Comparison of ENCODE assay signal across 30 cellular contexts in the genomic region with DNA sequence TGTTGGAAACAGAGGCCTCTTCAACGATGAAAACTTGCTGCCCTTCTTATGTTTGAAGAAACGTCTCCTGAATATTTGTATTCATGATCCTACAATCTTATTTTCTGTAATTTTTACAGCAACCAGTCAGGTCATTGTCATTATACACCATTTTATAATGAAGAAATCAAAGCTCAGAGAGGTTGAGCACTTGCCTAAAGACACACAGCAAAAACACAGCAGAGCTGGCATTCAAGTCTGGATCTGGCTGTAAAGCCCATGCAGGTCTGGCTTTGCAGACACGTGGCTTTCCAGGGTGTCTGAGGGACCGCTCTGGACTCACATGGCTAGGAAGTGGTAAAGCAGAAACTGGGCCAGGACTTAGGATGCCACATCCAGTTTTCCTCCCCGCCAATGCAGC. TPM values are rescaled to one million over a fixed set of nuclear protein-coding genes. Genes with fewer than 3 reads are reported as not detected.
"Had no signal": no experiment of that assay in that cellular context is flagged by ENCODE, and none has a peak within 500 bp of the region (broad histone marks: within the 10 kb centered on the region; RNA-seq: fewer than 3 reads in every experiment).

No MANE protein-coding gene starts in this region.

- FAIRE-seq: frontal cortex had no signal

- H3K9me3 ChIP-seq: ascending aorta, breast epithelium, heart left ventricle had no signal

- H3K4me1 ChIP-seq: ascending aorta, breast epithelium had no signal

- H3K4me3 ChIP-seq: ascending aorta, breast epithelium, cardiac muscle cell, coronary artery, dorsolateral prefrontal cortex, heart left ventricle had no signal

- H3K36me3 ChIP-seq: ascending aorta, breast epithelium, cardiac muscle cell, heart left ventricle had no signal

- ATAC-seq: activated CD4-positive, alpha-beta T cell treated with anti-CD3 and anti-CD28 coated beads for 36 hours; activated CD8-positive, alpha-beta memory T cell treated with anti-CD3 and anti-CD28 coated beads, Interleukin-2, amount 10 ng/mL, durations not matched to agents 7 days and 5 days; activated CD8-positive, alpha-beta T cell treated with anti-CD3 and anti-CD28 coated beads, Interleukin-2, amount 10 ng/mL, durations not matched to agents 7 days and 5 days; activated naive CD4-positive, alpha-beta T cell treated with anti-CD3 and anti-CD28 coated beads, Interleukin-2, amount 50 U/mL, for 72 hours; activated T-cell treated with anti-CD3 and anti-CD28 coated beads, Interleukin-2, amount 50 U/mL, for 72 hours; esophagus mucosa; heart left ventricle; T-helper 17 cell had no signal

- DNase-seq: activated CD4-positive, alpha-beta memory T cell treated with anti-CD3 and anti-CD28 coated beads for 36 hours; activated CD4-positive, alpha-beta T cell treated with anti-CD3 and anti-CD28 coated beads for 36 hours; activated CD4-positive, alpha-beta T cell treated with anti-CD3 and anti-CD28 coated beads, Interleukin-2, amount 10 ng/mL, durations not matched to agents 24 days and 14 days; activated CD4-positive, CD25-positive, alpha-beta regulatory T cell; activated CD4-positive, CD25-positive, alpha-beta regulatory T cell treated with anti-CD3 and anti-CD28 coated beads, Interleukin-2, amount 50 U/mL, for 72 hours; activated CD8-positive, alpha-beta memory T cell treated with anti-CD3 and anti-CD28 coated beads, Interleukin-2, amount 10 ng/mL, durations not matched to agents 7 days and 5 days; activated CD8-positive, alpha-beta memory T cell treated with anti-CD3 and anti-CD28 coated beads, Interleukin-2, amount 50 U/mL, for 4 hours; activated CD8-positive, alpha-beta T cell treated with anti-CD3 and anti-CD28 coated beads, Interleukin-2, amount 10 ng/mL, durations not matched to agents 7 days and 5 days; activated gamma-delta T cell; activated naive CD4-positive, alpha-beta T cell; activated naive CD4-positive, alpha-beta T cell treated with anti-CD3 and anti-CD28 coated beads, Interleukin-2, amount 10 ng/mL, durations not matched to agents 7 days and 5 days; activated naive CD8-positive, alpha-beta T cell treated with anti-CD3 and anti-CD28 coated beads, Interleukin-2, amount 10 ng/mL, durations not matched to agents 7 days and 5 days; activated T-cell treated with anti-CD3 and anti-CD28 coated beads, Interleukin-2, amount 50 U/mL, for 24 hours; activated T-cell treated with anti-CD3 and anti-CD28 coated beads, Interleukin-2, amount 50 U/mL, for 72 hours; dorsolateral prefrontal cortex; effector memory CD4-positive, alpha-beta T cell; endodermal cell; foreskin fibroblast; heart left ventricle; T-helper 17 cell; T1000 had no signal

- H3K27ac ChIP-seq: ascending aorta, breast epithelium, cardiac muscle cell, coronary artery, dorsolateral prefrontal cortex, heart left ventricle had no signal

RNA-seq across cellular contexts. Expression of a gene that starts 15.8 kb away (rescaled TPM):
- total RNA-seq: activated CD4-positive, alpha-beta memory T cell treated with anti-CD3 and anti-CD28 coated beads for 36 hours; activated CD4-positive, alpha-beta T cell treated with anti-CD3 and anti-CD28 coated beads for 36 hours; activated CD4-positive, alpha-beta T cell treated with anti-CD3 and anti-CD28 coated beads, Interleukin-2, amount 10 ng/mL, durations not matched to agents 24 days and 14 days; activated CD8-positive, alpha-beta memory T cell treated with anti-CD3 and anti-CD28 coated beads for 36 hours; activated CD8-positive, alpha-beta memory T cell treated with anti-CD3 and anti-CD28 coated beads, Interleukin-2, amount 10 ng/mL, durations not matched to agents 7 days and 5 days; activated CD8-positive, alpha-beta T cell treated with anti-CD3 and anti-CD28 coated beads, Interleukin-2, amount 10 ng/mL, durations not matched to agents 7 days and 5 days; activated naive CD4-positive, alpha-beta T cell treated with anti-CD3 and anti-CD28 coated beads, Interleukin-2, amount 50 U/mL, for 72 hours; activated naive CD8-positive, alpha-beta T cell treated with anti-CD3 and anti-CD28 coated beads, Interleukin-2, amount 10 ng/mL, durations not matched to agents 7 days and 5 days; activated T-cell treated with anti-CD3 and anti-CD28 coated beads, Interleukin-2, amount 50 U/mL, for 72 hours; ascending aorta; endodermal cell; epithelial cell of proximal tubule; esophagus mucosa; T-helper 17 cell had no signal
- polyA plus RNA-seq: cardiac muscle cell had no signal
